In the genomic region with DNA sequence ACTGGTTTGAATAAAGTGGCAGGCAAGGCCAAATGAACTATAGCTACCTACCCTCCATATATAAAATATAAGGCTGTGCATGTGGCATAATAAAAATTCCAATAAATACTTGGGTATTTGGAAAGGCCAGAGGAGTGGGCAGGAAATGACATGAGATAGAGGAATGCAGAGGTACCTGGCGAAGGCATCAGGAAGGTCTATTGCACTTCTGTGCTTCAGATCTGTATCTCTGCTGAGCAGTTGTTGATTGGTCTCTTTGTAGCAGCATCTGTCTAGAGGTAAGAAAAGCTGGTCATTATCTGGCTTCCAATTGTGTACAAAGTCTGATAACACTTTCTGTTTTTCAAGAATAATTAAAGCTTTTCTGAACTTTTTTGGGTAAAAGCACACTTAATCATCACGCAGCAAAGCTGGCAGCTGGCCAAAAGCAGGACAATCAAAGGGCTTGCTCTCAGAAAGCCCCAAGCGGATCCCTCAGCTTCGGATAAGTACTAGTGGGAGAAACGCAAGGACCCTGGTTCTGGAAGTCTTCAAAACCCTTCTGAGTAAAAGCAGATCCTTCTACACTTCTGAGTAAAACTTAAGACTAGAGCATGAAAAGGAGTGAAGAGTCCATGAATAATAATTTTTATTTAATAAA, we compare ENCODE assay signal across 14 cellular contexts.
DNase-seq lines count a peak whose midpoint lies in the region; ATAC-seq and TF ChIP-seq lines count a peak whose summit lies in the region.
"Had no signal": no experiment of that assay in that cellular context is flagged by ENCODE, and none has a peak within 500 bp of the region (broad histone marks: within the 10 kb centered on the region; RNA-seq: fewer than 3 reads in every experiment).

No MANE protein-coding gene starts in this region.

- CTCF ChIA-PET in MCF 10A (lab: Yijun Ruan, JAX) = interaction anchor here (1.6 kb wide), 1 partner anchor 8 kb away, joined by 3 read pairs; no protein-coding TSS in a partner anchor

- no peaks in the 10 kb centered on the region for H3K4me1 ChIP-seq in breast epithelium
- H3K4me1 ChIP-seq: Caco-2 had no signal

- POLR2A ChIA-PET in MCF 10A (lab: Yijun Ruan, JAX) = no interaction called here

- intact Hi-C loops in MCF 10A (cut with micrococcal nuclease) (no loop called here), breast epithelium (cut with DNase I; ENCODE audit: low total_unique reads) (no loop called here)

- DNase-seq in MCF 10A (ENCODE audit: unreplicated experiment) = peak; percentile 54
- no peak for DNase-seq in breast epithelium (ENCODE audit: low spot score in 2 of 2)
- peak; percentile 67 for DNase-seq in dermis blood vessel endothelial cell
- DNase-seq in kidney tubule cell (ENCODE audit: low spot score) = peak; percentile 22
- no peak for DNase-seq in GM13977 (ENCODE audit: low spot score)
- DNase-seq in T-helper 2 cell treated with Interferon-gamma antibody and Interleukin-4, amounts not matched to agents 5 μg/mL and 100 μg/mL, for 36 hours (ENCODE audit: low spot score) = no peak
- DNase-seq: activated T-cell treated with anti-CD3 and anti-CD28 coated beads for 4 hours, Caco-2, MM.1S, spleen had no signal

- no peak overlapping the region for H3K4me3 Mint-ChIP-seq in MCF 10A (ENCODE audit: unreplicated experiment)
- H3K4me3 Mint-ChIP-seq in T-helper 2 cell treated with Interferon-gamma antibody and Interleukin-4, amounts not matched to agents 5 μg/mL and 100 μg/mL, for 36 hours = no peak overlapping the region
- H3K4me3 Mint-ChIP-seq: T-helper 1 cell treated with Interleukin-12 subunit alpha and Interleukin-12 subunit beta and Interleukin-4 antibody, amounts not matched to agents 30 μg/mL and 1 μg/mL, for 36 hours had no signal

- TF ChIP-seq POLR2A in breast epithelium (IDR thresholded peaks at IDR 0.05) = no peak

- BruUV-seq in MCF 10A (replicated peaks; lab: Mats Ljungman, UMichigan) = no TSS peak

- no peaks in the 10 kb centered on the region for H3K9me3 ChIP-seq in breast epithelium
- H3K9me3 ChIP-seq: Caco-2, spleen had no signal

- ATAC-seq in GM18511 (IDR thresholded peaks at IDR 0.05; ENCODE audit: unreplicated experiment) (no peak), GM18873 (IDR thresholded peaks at IDR 0.05; ENCODE audit: low FRiP score, unreplicated experiment) (no peak)

- no peak for TF ChIP-seq CTCF in MCF 10A (IDR thresholded peaks at IDR 0.05; ENCODE audit: unreplicated experiment)
- TF ChIP-seq CTCF in breast epithelium (IDR thresholded peaks at IDR 0.05) = no peak
- no peak for TF ChIP-seq CTCF in GM13977 (IDR thresholded peaks at IDR 0.05; ENCODE audit: extremely low read depth, insufficient read depth, missing control alignments)

- no peaks in the 10 kb centered on the region for H3K36me3 ChIP-seq in breast epithelium
- H3K36me3 ChIP-seq: spleen had no signal

- H3K27ac Mint-ChIP-seq in MCF 10A (ENCODE audit: low read depth, unreplicated experiment) = no peak overlapping the region
- H3K27ac Mint-ChIP-seq in T-helper 2 cell treated with Interferon-gamma antibody and Interleukin-4, amounts not matched to agents 5 μg/mL and 100 μg/mL, for 36 hours = no peak overlapping the region
- H3K27ac Mint-ChIP-seq: T-helper 1 cell treated with Interleukin-12 subunit alpha and Interleukin-12 subunit beta and Interleukin-4 antibody, amounts not matched to agents 30 μg/mL and 1 μg/mL, for 36 hours had no signal

- no peaks in the 10 kb centered on the region for H3K27me3 ChIP-seq in breast epithelium
- H3K27me3 ChIP-seq: spleen had no signal

- no peak overlapping the region for H3K27ac ChIP-seq in breast epithelium
- H3K27ac ChIP-seq: coronary artery had no signal

- no peaks in the 10 kb centered on the region for H3K36me3 Mint-ChIP-seq in MCF 10A (ENCODE audit: insufficient read depth, unreplicated experiment)
- H3K36me3 Mint-ChIP-seq in T-helper 2 cell treated with Interferon-gamma antibody and Interleukin-4, amounts not matched to agents 5 μg/mL and 100 μg/mL, for 36 hours (ENCODE audit: low read depth) = no peaks in the 10 kb centered on the region

- H3K4me1 Mint-ChIP-seq in MCF 10A (ENCODE audit: insufficient read depth, unreplicated experiment) = peaks cover 9% of the 10 kb centered on the region
- H3K4me1 Mint-ChIP-seq in T-helper 2 cell treated with Interferon-gamma antibody and Interleukin-4, amounts not matched to agents 5 μg/mL and 100 μg/mL, for 36 hours (ENCODE audit: low read depth) = no peaks in the 10 kb centered on the region

- H3K9me3 Mint-ChIP-seq in MCF 10A (ENCODE audit: unreplicated experiment) = peaks cover 5% of the 10 kb centered on the region
- no peaks in the 10 kb centered on the region for H3K9me3 Mint-ChIP-seq in T-helper 2 cell treated with Interferon-gamma antibody and Interleukin-4, amounts not matched to agents 5 μg/mL and 100 μg/mL, for 36 hours
- H3K9me3 Mint-ChIP-seq: T-helper 1 cell treated with Interleukin-12 subunit alpha and Interleukin-12 subunit beta and Interleukin-4 antibody, amounts not matched to agents 30 μg/mL and 1 μg/mL, for 36 hours had no signal

- no peaks in the 10 kb centered on the region for H3K27me3 Mint-ChIP-seq in MCF 10A (ENCODE audit: insufficient read depth, unreplicated experiment)
- peaks cover 3% of the 10 kb centered on the region for H3K27me3 Mint-ChIP-seq in T-helper 2 cell treated with Interferon-gamma antibody and Interleukin-4, amounts not matched to agents 5 μg/mL and 100 μg/mL, for 36 hours (ENCODE audit: low read depth)

- no peak overlapping the region for H3K4me3 ChIP-seq in breast epithelium
- H3K4me3 ChIP-seq: coronary artery, spleen had no signal

- in situ Hi-C loops in GM13977 (cut with MboI; ENCODE audit: low pct_unique_long_range_greater_than_20kb, low sequenced_read_pairs, unreplicated experiment) = no loop called here

Comparison
In these comparisons a context has a peak if more than half of its experiments do, and no peak if none do; other contexts are left out.
1. DNase-seq: peak in MCF 10A (single experiment), dermis blood vessel endothelial cell (single experiment) and kidney tubule cell (single experiment); none in breast epithelium (0 of 2), GM13977 (single experiment) and T-helper 2 cell treated with Interferon-gamma antibody and Interleukin-4, amounts not matched to agents 5 μg/mL and 100 μg/mL, for 36 hours (single experiment).